ENCODE assay signal across 8 cellular contexts in genomic region chr19:11293468-11294389, GRCh38. TPM values are rescaled to one million over a fixed set of nuclear protein-coding genes. Genes with fewer than 3 reads are reported as not detected.
DNase-seq lines count a peak whose midpoint lies in the region; ATAC-seq and TF ChIP-seq lines count a peak whose summit lies in the region.

No MANE protein-coding gene starts in this region.

- H3K4me3 ChIP-seq in ACC112 (ENCODE audit: low read depth, low read length) (peak overlapping the region; percentile 37; the same call in 1 of the 2 replicates), adrenal gland (peak overlapping the region in 1 of 4 donors; percentile 5), heart right ventricle (peak overlapping the region in 7 of 10 donors; percentile 9 to 40 (median 26)), upper lobe of left lung (peak overlapping the region in 2 of 4 donors; percentile 13 to 33)

- intact Hi-C loops in adrenal gland (cut with DNase I) = loop anchor here (5.0 to 10.0 kb wide), 2 partner anchors 151 to 154 kb away; no protein-coding TSS in a partner anchor
- intact Hi-C loops in heart right ventricle (cut with DNase I) = loop anchor here (1.0 to 10.0 kb wide), 17 partner anchors 51 to 294 kb away; partner anchors contain the start of genes ELAVL3 (in 5 of the 10), ODAD3 (in 2 of the 10), PRKCSH (in 2 of the 10) and CCDC159 (in 1 of the 10)
- intact Hi-C loops in posterior vena cava (cut with DNase I) = no loop called here

- H3K27me3 ChIP-seq in ACC112 (ENCODE audit: insufficient read depth, low read length) (no peaks in the 10 kb centered on the region), adrenal gland (no peaks in the 10 kb centered on the region), heart right ventricle (no peaks in the 10 kb centered on the region), upper lobe of left lung (no peaks in the 10 kb centered on the region)

- ATAC-seq in heart right ventricle (peak; percentile 95 to 98 (median 98)), upper lobe of left lung (ENCODE audit: low FRiP score in 2 of 2) (peak; percentile 98 to 99)

- WGBS in adrenal gland, 4 donors = 2 to 4% (median 3%) methylated on average over 24 to 41 of the region's 41 CpGs
- WGBS in heart right ventricle, 2 donors = 5% methylated on average over 41 of the region's 41 CpGs
- WGBS in upper lobe of left lung, 2 donors = 5% methylated on average over 34 to 38 of the region's 41 CpGs

- TF ChIP-seq CTCF in adrenal gland (IDR thresholded peaks at IDR 0.05) (peak; percentile 95 to 99 (median 98)), heart right ventricle (IDR thresholded peaks at IDR 0.05) (peak; percentile 94 to 100 (median 98)), upper lobe of left lung (IDR thresholded peaks at IDR 0.05) (peak; percentile 98 to 100 (median 99))

- peaks cover 8% of the 10 kb centered on the region for H3K4me1 ChIP-seq in ACC112 (ENCODE audit: control insufficient read depth, insufficient read depth, low read length, unreplicated experiment)
- peaks cover 0 to 9% of the 10 kb centered on the region in 2 donors for H3K4me1 ChIP-seq in adrenal gland (replicated peaks in 1 of 2)
- H3K4me1 ChIP-seq in heart right ventricle = peaks cover 0 to 38% (median 10%) of the 10 kb centered on the region in 9 donors
- H3K4me1 ChIP-seq in upper lobe of left lung = peaks cover 16 to 25% (median 22%) of the 10 kb centered on the region in 4 donors

- H3K79me2 ChIP-seq in ACC112 (ENCODE audit: control insufficient read depth, insufficient read depth, low read length, unreplicated experiment) = no peaks in the 10 kb centered on the region

- DNase-seq in GM19238 (ENCODE audit: insufficient read length, low spot score) = peak; percentile 79
- DNase-seq in NCI-H1417 treated with DMSO at 0.1 percent for 48 hours (lab: John Stamatoyannopoulos, UW) = peak; percentile 42
- DNase-seq in SW480 (ENCODE audit: low spot score) = peak; percentile 89
- peak; percentile 94 to 98 (median 95) for DNase-seq in adrenal gland
- peak; percentile 95 to 97 for DNase-seq in heart right ventricle
- DNase-seq in posterior vena cava (ENCODE audit: low spot score) = peak; percentile 99
- DNase-seq in upper lobe of left lung = peak; percentile 98 to 100

- H3K36me3 ChIP-seq in ACC112 (ENCODE audit: insufficient read depth, low read length) (no peaks in the 10 kb centered on the region), adrenal gland (replicated peaks in 1 of 2) (no peaks in the 10 kb centered on the region), heart right ventricle (no peaks in the 10 kb centered on the region), upper lobe of left lung (no peaks in the 10 kb centered on the region)

- peak overlapping the region; percentile 78 for H2AFZ ChIP-seq in ACC112 (ENCODE audit: low read length, unreplicated experiment)

- peak in 2 of 4 donors; percentile 65 to 81 for TF ChIP-seq EP300 in upper lobe of left lung (IDR thresholded peaks at IDR 0.05)

- TF ChIP-seq POLR2A in adrenal gland (IDR thresholded peaks at IDR 0.05) = no peak
- TF ChIP-seq POLR2A in upper lobe of left lung (IDR thresholded peaks at IDR 0.05) = no peak

- H3K27ac ChIP-seq in ACC112 (ENCODE audit: low read depth, low read length) = peak overlapping the region; percentile 55
- peak overlapping the region in 1 of 5 donors; percentile 21 for H3K27ac ChIP-seq in adrenal gland
- peak overlapping the region in 8 of 10 donors; percentile 29 to 70 (median 62) for H3K27ac ChIP-seq in heart right ventricle
- H3K27ac ChIP-seq in upper lobe of left lung = peak overlapping the region; percentile 45 to 76 (median 65)

- H3K9me3 ChIP-seq in adrenal gland (replicated peaks in 1 of 3) (no peaks in the 10 kb centered on the region), heart right ventricle (no peaks in the 10 kb centered on the region), upper lobe of left lung (no peaks in the 10 kb centered on the region)

RNA-seq across cellular contexts. Expression of gene TSPAN16, which starts 2.2 kb away (rescaled TPM):
- total RNA-seq in adrenal gland = not detected
- polyA plus RNA-seq in adrenal gland = not detected
- total RNA-seq in heart right ventricle = not detected
- polyA plus RNA-seq in heart right ventricle = not detected
- total RNA-seq in posterior vena cava = not detected
- not detected for total RNA-seq in upper lobe of left lung

RNA-seq across cellular contexts. Expression of gene DOCK6, which starts 31.4 kb away (rescaled TPM):
- 100 to 1,000 TPM in 1 of 8 donors, 10 to 100 TPM in 7; 31.5 to 101 (median 38.3) TPM for total RNA-seq in adrenal gland
- polyA plus RNA-seq in adrenal gland = 100 to 1,000 TPM in 1 of 3 donors, 10 to 100 TPM in 1, 1 to 10 TPM in 1; 4.5 to 152 (median 77.1) TPM
- 10 to 100 TPM; 27.6 to 57.2 (median 40.2) TPM for total RNA-seq in heart right ventricle
- polyA plus RNA-seq in heart right ventricle = 10 to 100 TPM; 29.0 to 73.3 TPM
- 10 to 100 TPM; 50.0 to 73.2 TPM for total RNA-seq in posterior vena cava
- total RNA-seq in upper lobe of left lung = 100 to 1,000 TPM in 3 of 6 donors, 10 to 100 TPM in 3; 34.5 to 203 (median 116) TPM

RNA-seq across cellular contexts. Expression of gene RAB3D, which starts 45.7 kb away (rescaled TPM):
- total RNA-seq in adrenal gland (10 to 100 TPM in 6 of 8 donors, 1 to 10 TPM in 2; 8.0 to 23.9 (median 15.5) TPM), heart right ventricle (10 to 100 TPM in 3 of 10 donors, 1 to 10 TPM in 7; 4.5 to 11.6 (median 6.3) TPM), posterior vena cava (10 to 100 TPM; 33.5 to 34.2 TPM), upper lobe of left lung (10 to 100 TPM; 22.6 to 59.2 (median 30.7) TPM)
- polyA plus RNA-seq in adrenal gland (1 to 10 TPM; 2.6 to 4.3 (median 3.3) TPM), heart right ventricle (1 to 10 TPM; 2.7 to 3.1 TPM)

RNA-seq across cellular contexts. Expression of gene TMEM205, which starts 52.3 kb away (rescaled TPM):
- total RNA-seq in adrenal gland = 1,000 to 10,000 TPM in 1 of 8 donors, 100 to 1,000 TPM in 7; 191 to 1,314 (median 380) TPM
- 100 to 1,000 TPM; 135 to 306 (median 207) TPM for polyA plus RNA-seq in adrenal gland
- 100 to 1,000 TPM in 2 of 10 donors, 10 to 100 TPM in 8; 65.1 to 114 (median 83.8) TPM for total RNA-seq in heart right ventricle
- 100 to 1,000 TPM in 1 of 2 donors, 10 to 100 TPM in 1; 89.4 to 184 TPM for polyA plus RNA-seq in heart right ventricle
- total RNA-seq in posterior vena cava = 10 to 100 TPM; 41.5 to 42.9 TPM
- total RNA-seq in upper lobe of left lung = 100 to 1,000 TPM in 3 of 6 donors, 10 to 100 TPM in 3; 85.9 to 260 (median 132) TPM

RNA-seq across cellular contexts. Expression of gene CCDC159, which starts 52.6 kb away (rescaled TPM):
- total RNA-seq in adrenal gland (10 to 100 TPM; 24.1 to 83.7 (median 58.8) TPM), heart right ventricle (10 to 100 TPM; 13.4 to 25.5 (median 19.7) TPM), posterior vena cava (10 to 100 TPM; 13.0 to 20.9 TPM), upper lobe of left lung (100 to 1,000 TPM in 1 of 6 donors, 10 to 100 TPM in 5; 17.5 to 176 (median 33.3) TPM)
- polyA plus RNA-seq in adrenal gland (100 to 1,000 TPM in 2 of 3 donors, 10 to 100 TPM in 1; 33.8 to 479 (median 238) TPM), heart right ventricle (10 to 100 TPM; 13.0 to 79.9 TPM)

Comparison
In these comparisons a context has a peak if more than half of its experiments do, and no peak if none do; other contexts are left out.
1. DNase-seq: peak in every context shown above with its lines; median percentile 99 in posterior vena cava; 99 in upper lobe of left lung; 96 in heart right ventricle; 95 in adrenal gland; 89 in SW480; 79 in GM19238; 42 in NCI-H1417 treated with DMSO at 0.1 percent for 48 hours.
2. intact Hi-C loops: an anchor here in adrenal gland (5.0 to 10.0 kb wide) and heart right ventricle (1.0 to 10.0 kb wide); none called in posterior vena cava.